Comparison of ENCODE assay signal across 17 cellular contexts in the genomic region with DNA sequence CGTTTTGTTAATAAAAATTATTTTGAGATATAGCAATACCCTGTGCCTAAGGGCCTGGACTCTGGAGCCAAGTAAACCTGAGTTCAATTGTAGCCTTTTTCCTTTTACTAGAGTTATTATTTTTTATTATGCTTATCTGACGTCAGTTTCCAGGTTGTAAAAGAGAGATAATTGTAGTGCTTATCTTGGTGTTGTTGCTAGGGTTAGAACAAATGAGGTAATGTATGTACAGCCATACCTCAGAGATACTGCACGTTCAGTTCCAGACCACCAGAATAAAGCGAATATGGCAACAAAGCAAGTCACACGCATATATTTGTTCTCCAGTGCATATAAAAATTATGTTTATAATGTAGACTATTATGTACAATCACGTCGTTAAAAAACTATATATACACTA.
DNase-seq lines count a peak whose midpoint lies in the region; ATAC-seq and TF ChIP-seq lines count a peak whose summit lies in the region.
"Had no signal": no experiment of that assay in that cellular context is flagged by ENCODE, and none has a peak within 500 bp of the region (broad histone marks: within the 10 kb centered on the region; RNA-seq: fewer than 3 reads in every experiment).

No MANE protein-coding gene starts in this region.

- H3K4me3 ChIP-seq in LNCaP clone FGC (ENCODE audit: low read depth, low read length): no peak overlapping the region
- no peak overlapping the region for H3K4me3 ChIP-seq in colonic mucosa
- H3K4me3 ChIP-seq in mucosa of descending colon: no peak overlapping the region
- no peak overlapping the region for H3K4me3 ChIP-seq in Peyer's patch
- H3K4me3 ChIP-seq: BLaER1 treated with 17β-estradiol and CSF1 and Interleukin-3, amounts not matched to agents 10 nM and 100 nM had no signal

- TF ChIP-seq POLR2A in Peyer's patch (IDR thresholded peaks at IDR 0.05): no peak

- H3K4me1 ChIP-seq in colonic mucosa: peaks cover 3% of the 10 kb centered on the region
- peaks cover 4% of the 10 kb centered on the region for H3K4me1 ChIP-seq in mucosa of descending colon (ENCODE audit: low read depth)
- peaks cover 0 to 28% (median 7%) of the 10 kb centered on the region in 4 donors for H3K4me1 ChIP-seq in Peyer's patch
- H3K4me1 ChIP-seq: BLaER1 treated with 17β-estradiol and CSF1 and Interleukin-3, amounts not matched to agents 10 nM and 100 nM had no signal

- TF ChIP-seq CTCF in 22Rv1 (IDR thresholded peaks at IDR 0.05): no peak
- no peak for TF ChIP-seq CTCF in LNCaP clone FGC (IDR thresholded peaks at IDR 0.05; ENCODE audit: control insufficient read depth, extremely low read depth, insufficient read depth)
- no peak for TF ChIP-seq CTCF in colonic mucosa (IDR thresholded peaks at IDR 0.05)
- no peak for TF ChIP-seq CTCF in mucosa of descending colon (IDR thresholded peaks at IDR 0.05)
- peak in 2 of 6 experiments; percentile 17 to 31 for TF ChIP-seq CTCF in Peyer's patch (IDR thresholded peaks at IDR 0.05)

- H3K9me3 ChIP-seq in colonic mucosa (no peaks in the 10 kb centered on the region), mucosa of descending colon (no peaks in the 10 kb centered on the region), Peyer's patch (no peaks in the 10 kb centered on the region)

- H3K9ac ChIP-seq in colonic mucosa (ENCODE audit: low read depth in 2 of 2, low read length in 2 of 2): no peak overlapping the region
- H3K9ac ChIP-seq: BLaER1 treated with 17β-estradiol and CSF1 and Interleukin-3, amounts not matched to agents 10 nM and 100 nM had no signal

- DNase-seq in LNCaP clone FGC (ENCODE audit: low read depth): peak; percentile 87
- DNase-seq in colonic mucosa: no peak
- DNase-seq in mucosa of descending colon: peak in 1 of 3 donors; percentile 20
- no peak for DNase-seq in Ammon's horn (ENCODE audit: low spot score)
- no peak for DNase-seq in Peyer's patch
- DNase-seq: 8988T; Calu3; CD8-positive, alpha-beta T cell; DMS79 treated with DMSO at 0.1 percent for 48 hours; GF-D8; GOT3; H9 had no signal

- H3K27me3 ChIP-seq in colonic mucosa: no peaks in the 10 kb centered on the region
- H3K27me3 ChIP-seq in Peyer's patch: no peaks in the 10 kb centered on the region
- H3K27me3 ChIP-seq: BLaER1 treated with 17β-estradiol and CSF1 and Interleukin-3, amounts not matched to agents 10 nM and 100 nM had no signal

- H3K36me3 ChIP-seq in colonic mucosa (no peaks in the 10 kb centered on the region), mucosa of descending colon (ENCODE audit: low read depth) (no peaks in the 10 kb centered on the region), Peyer's patch (no peaks in the 10 kb centered on the region)

- intact Hi-C loops in colonic mucosa (cut with DNase I) (no loop called here), mucosa of descending colon (cut with DNase I, micrococcal nuclease) (no loop called here)

- ATAC-seq in mucosa of descending colon (peak; percentile 97), HG03432 (IDR thresholded peaks at IDR 0.05; ENCODE audit: unreplicated experiment) (no peak), HG02763 (IDR thresholded peaks at IDR 0.05; ENCODE audit: unreplicated experiment) (no peak)
- ATAC-seq: CD8-positive, alpha-beta T cell; HepG2 had no signal

- H3K27ac ChIP-seq in 22Rv1: peak overlapping the region; percentile 52
- H3K27ac ChIP-seq in colonic mucosa: peak overlapping the region; percentile 8
- H3K27ac ChIP-seq in Peyer's patch: peak overlapping the region in 2 of 4 donors; percentile 76 to 89
- H3K27ac ChIP-seq: BLaER1 treated with 17β-estradiol and CSF1 and Interleukin-3, amounts not matched to agents 10 nM and 100 nM had no signal
